Comparison of ENCODE assay signal across 8 cellular contexts in genomic region chrX:39755152-39756032, GRCh38.
DNase-seq lines count a peak whose midpoint lies in the region; ATAC-seq and TF ChIP-seq lines count a peak whose summit lies in the region.

No MANE protein-coding gene starts in this region.

- peaks cover 11% of the 10 kb centered on the region for H3K4me1 ChIP-seq in HAP-1

- H3K9me3 Mint-ChIP-seq in osteocyte (ENCODE audit: unreplicated experiment) = peaks cover 3% of the 10 kb centered on the region

- H3K4me3 ChIP-seq in HAP-1 (no peak overlapping the region), fibroblast of mammary gland (ENCODE audit: control insufficient read depth, low read depth, low read length) (no peak overlapping the region)

- DNase-seq in HAP-1 (ENCODE audit: low spot score in 2 of 2) = peak; percentile 59 to 81
- DNase-seq in RKO (ENCODE audit: low spot score) = peak; percentile 79
- DNase-seq in fibroblast of mammary gland (ENCODE audit: low read depth) = peak; percentile 95
- peak; percentile 94 for DNase-seq in osteocyte (ENCODE audit: extremely low spot score, unreplicated experiment)
- no peak for DNase-seq in hippocampal formation (lab: John Stamatoyannopoulos, UW)
- no peak for DNase-seq in GM19238 (ENCODE audit: insufficient read length, low spot score)

- ATAC-seq in HG03520 (IDR thresholded peaks at IDR 0.05; ENCODE audit: unreplicated experiment) = no peak
- ATAC-seq in GM18517 (IDR thresholded peaks at IDR 0.05; ENCODE audit: unreplicated experiment) = no peak

- peaks cover 67% of the 10 kb centered on the region for H3K4me1 Mint-ChIP-seq in osteocyte (ENCODE audit: unreplicated experiment)

- no peaks in the 10 kb centered on the region for H3K36me3 ChIP-seq in HAP-1 (replicated peaks)

- TF ChIP-seq CTCF in fibroblast of mammary gland (conservative IDR thresholded peaks at IDR 0.05; ENCODE audit: control insufficient read depth, insufficient read depth, low read depth, low read length) (no peak), osteocyte (IDR thresholded peaks at IDR 0.05) (no peak)

- H3K27me3 ChIP-seq in HAP-1 (ENCODE audit: low read depth) = no peaks in the 10 kb centered on the region

- peak overlapping the region; percentile 84 for H3K27ac Mint-ChIP-seq in osteocyte (ENCODE audit: unreplicated experiment)

- H3K36me3 Mint-ChIP-seq in osteocyte (ENCODE audit: unreplicated experiment) = no peaks in the 10 kb centered on the region

- H3K9me3 ChIP-seq in HAP-1 = no peaks in the 10 kb centered on the region

- in situ Hi-C loops in HAP-1 (cut with MboI; ENCODE audit: low sequenced_read_pairs) = no loop called here

- H3K4me3 Mint-ChIP-seq in osteocyte (ENCODE audit: unreplicated experiment) = peak overlapping the region; percentile 22

- H3K27me3 Mint-ChIP-seq in osteocyte (ENCODE audit: unreplicated experiment) = no peaks in the 10 kb centered on the region

Comparison
In these comparisons a context has a peak if more than half of its experiments do, and no peak if none do; other contexts are left out.
1. DNase-seq: peak in HAP-1 (2 of 2), RKO (single experiment), fibroblast of mammary gland (single experiment) and osteocyte (single experiment); none in hippocampal formation (0 of 2) and GM19238 (single experiment).